In genomic region chr3:195548496-195548895, GRCh38 we compare ENCODE assay signal across 16 cellular contexts. TPM values are rescaled to one million over a fixed set of nuclear protein-coding genes. Genes with fewer than 3 reads are reported as not detected.
DNase-seq lines count a peak whose midpoint lies in the region; ATAC-seq and TF ChIP-seq lines count a peak whose summit lies in the region.
"Had no signal": no experiment of that assay in that cellular context is flagged by ENCODE, and none has a peak within 500 bp of the region (broad histone marks: within the 10 kb centered on the region; RNA-seq: fewer than 3 reads in every experiment).

No MANE protein-coding gene starts in this region.

- peaks cover 30 to 96% (median 68%) of the 10 kb centered on the region in 4 donors for H3K4me1 Mint-ChIP-seq in CD4-positive, CD25-positive, alpha-beta regulatory T cell
- peaks cover 86% of the 10 kb centered on the region for H3K4me1 Mint-ChIP-seq in activated T-helper 1 cell treated with anti-CD3 and anti-CD28 coated beads, Interleukin-12 subunit alpha, Interleukin-12 subunit beta, Interleukin-2, Interleukin-4 antibody, amounts not matched to agents 30 ng/mL and 10 ng/mL and 1 ng/mL, durations not matched to agents 14 hours and 24 hours and 36 hours (ENCODE audit: low read depth)

- H2AFZ ChIP-seq in smooth muscle cell (ENCODE audit: low read depth): no peak overlapping the region

- no peak overlapping the region for H3K4me2 ChIP-seq in smooth muscle cell

- DNase-seq in CD4-positive, CD25-positive, alpha-beta regulatory T cell: peak in 1 of 3 donors; percentile 56
- peak; percentile 67 for DNase-seq in ELF-1 (ENCODE audit: low read depth, low spot score)
- no peak for DNase-seq in activated T-helper 1 cell treated with anti-CD3 and anti-CD28 coated beads, Interleukin-12 subunit alpha, Interleukin-12 subunit beta, Interleukin-2, Interleukin-4 antibody, amounts not matched to agents 30 ng/mL and 10 ng/mL and 1 ng/mL, durations not matched to agents 14 hours and 24 hours and 36 hours (ENCODE audit: low spot score)
- no peak for DNase-seq in left colon
- no peak for DNase-seq in NCI-H69 (lab: John Stamatoyannopoulos, UW)
- no peak for DNase-seq in smooth muscle cell (lab: John Stamatoyannopoulos, UW; ENCODE audit: unreplicated experiment)
- DNase-seq: activated CD8-positive, alpha-beta memory T cell treated with anti-CD3 and anti-CD28 coated beads for 24 hours; AML-193; NCI-H1417 treated with DMSO at 0.1 percent for 48 hours; psoas muscle; stimulated activated CD4-positive, alpha-beta T cell treated with anti-CD3 and anti-CD28 coated beads, Interleukin-12 subunit alpha, Interleukin-12 subunit beta, amount 100 ng/mL, for 4 hours had no signal

- H3K9me3 ChIP-seq in CD4-positive, CD25-positive, alpha-beta regulatory T cell (ENCODE audit: control insufficient read depth in 2 of 2, low read length in 2 of 2): no peaks in the 10 kb centered on the region
- H3K9me3 ChIP-seq in smooth muscle cell (replicated peaks; ENCODE audit: low read depth): no peaks in the 10 kb centered on the region
- H3K9me3 ChIP-seq: psoas muscle, SJSA1 had no signal

- TF ChIP-seq CTCF in smooth muscle cell (IDR thresholded peaks at IDR 0.05; ENCODE audit: borderline replicate concordance, insufficient read depth, poor library complexity, severe bottlenecking): no peak

- H3K9me3 Mint-ChIP-seq in CD4-positive, CD25-positive, alpha-beta regulatory T cell: no peaks in the 10 kb centered on the region
- H3K9me3 Mint-ChIP-seq in activated T-helper 1 cell treated with anti-CD3 and anti-CD28 coated beads, Interleukin-12 subunit alpha, Interleukin-12 subunit beta, Interleukin-2, Interleukin-4 antibody, amounts not matched to agents 30 ng/mL and 10 ng/mL and 1 ng/mL, durations not matched to agents 14 hours and 24 hours and 36 hours: no peaks in the 10 kb centered on the region
- H3K9me3 Mint-ChIP-seq: activated naive CD4-positive, alpha-beta T cell treated with anti-CD3 and anti-CD28 coated beads, Interleukin-2, amount 50 U/mL, for 72 hours had no signal

- H3K27me3 ChIP-seq in CD4-positive, CD25-positive, alpha-beta regulatory T cell (ENCODE audit: control insufficient read depth, insufficient read depth, low read length): no peaks in the 10 kb centered on the region
- no peaks in the 10 kb centered on the region for H3K27me3 ChIP-seq in smooth muscle cell (ENCODE audit: low read depth)
- H3K27me3 ChIP-seq: SJSA1 had no signal

- intact Hi-C loops in activated T-helper 1 cell treated with anti-CD3 and anti-CD28 coated beads, Interleukin-12 subunit alpha, Interleukin-12 subunit beta, Interleukin-2, Interleukin-4 antibody, amounts not matched to agents 30 ng/mL and 10 ng/mL and 1 ng/mL, durations not matched to agents 14 hours and 24 hours and 36 hours (cut with micrococcal nuclease): loop anchor here (5.0 to 10.0 kb wide), 5 partner anchors 781 to 1414 kb away; partner anchors contain the start of genes ATP13A3, CEP19, HES1 and PIGX
- intact Hi-C loops in left colon (cut with DNase I, micrococcal nuclease): no loop called here

- H3K4me3 Mint-ChIP-seq in CD4-positive, CD25-positive, alpha-beta regulatory T cell: peak overlapping the region; percentile 68 to 78 (median 77)
- H3K4me3 Mint-ChIP-seq in activated T-helper 1 cell treated with anti-CD3 and anti-CD28 coated beads, Interleukin-12 subunit alpha, Interleukin-12 subunit beta, Interleukin-2, Interleukin-4 antibody, amounts not matched to agents 30 ng/mL and 10 ng/mL and 1 ng/mL, durations not matched to agents 14 hours and 24 hours and 36 hours: peak overlapping the region; percentile 43

- no peaks in the 10 kb centered on the region for H3K79me2 ChIP-seq in smooth muscle cell (ENCODE audit: low read depth)

- peak overlapping the region; percentile 91 for H3K27ac ChIP-seq in CD4-positive, CD25-positive, alpha-beta regulatory T cell (ENCODE audit: insufficient read depth, low read length, poor library complexity, severe bottlenecking)
- H3K27ac ChIP-seq in smooth muscle cell (ENCODE audit: low read depth): no peak overlapping the region
- H3K27ac ChIP-seq: psoas muscle, SJSA1 had no signal

- H4K20me1 ChIP-seq in smooth muscle cell (ENCODE audit: low read depth): no peaks in the 10 kb centered on the region

- no peaks in the 10 kb centered on the region for H3K27me3 Mint-ChIP-seq in CD4-positive, CD25-positive, alpha-beta regulatory T cell
- H3K27me3 Mint-ChIP-seq in activated T-helper 1 cell treated with anti-CD3 and anti-CD28 coated beads, Interleukin-12 subunit alpha, Interleukin-12 subunit beta, Interleukin-2, Interleukin-4 antibody, amounts not matched to agents 30 ng/mL and 10 ng/mL and 1 ng/mL, durations not matched to agents 14 hours and 24 hours and 36 hours (ENCODE audit: insufficient read depth): no peaks in the 10 kb centered on the region

- peak overlapping the region; percentile 93 to 99 (median 98) for H3K27ac Mint-ChIP-seq in CD4-positive, CD25-positive, alpha-beta regulatory T cell
- H3K27ac Mint-ChIP-seq in activated T-helper 1 cell treated with anti-CD3 and anti-CD28 coated beads, Interleukin-12 subunit alpha, Interleukin-12 subunit beta, Interleukin-2, Interleukin-4 antibody, amounts not matched to agents 30 ng/mL and 10 ng/mL and 1 ng/mL, durations not matched to agents 14 hours and 24 hours and 36 hours: peak overlapping the region; percentile 54

- ATAC-seq in CD4-positive, CD25-positive, alpha-beta regulatory T cell (ENCODE audit: low read depth in 2 of 2): no peak
- ATAC-seq in left colon: peak; percentile 42
- ATAC-seq in GM18502 (IDR thresholded peaks at IDR 0.05; ENCODE audit: poor library complexity, unreplicated experiment): no peak
- ATAC-seq in HG03565 (IDR thresholded peaks at IDR 0.05; ENCODE audit: unreplicated experiment): no peak
- ATAC-seq: left lobe of liver, psoas muscle had no signal

- H3F3A ChIP-seq in smooth muscle cell (ENCODE audit: low read depth): no peaks in the 10 kb centered on the region

- H3K4me3 ChIP-seq in CD4-positive, CD25-positive, alpha-beta regulatory T cell (ENCODE audit: low read depth, low read length): peak overlapping the region; percentile 73
- no peak overlapping the region for H3K4me3 ChIP-seq in smooth muscle cell
- H3K4me3 ChIP-seq: psoas muscle, SJSA1 had no signal

- peaks cover 2% of the 10 kb centered on the region for H3K36me3 Mint-ChIP-seq in CD4-positive, CD25-positive, alpha-beta regulatory T cell
- peaks cover 2% of the 10 kb centered on the region for H3K36me3 Mint-ChIP-seq in activated T-helper 1 cell treated with anti-CD3 and anti-CD28 coated beads, Interleukin-12 subunit alpha, Interleukin-12 subunit beta, Interleukin-2, Interleukin-4 antibody, amounts not matched to agents 30 ng/mL and 10 ng/mL and 1 ng/mL, durations not matched to agents 14 hours and 24 hours and 36 hours (ENCODE audit: low read depth)
- H3K36me3 Mint-ChIP-seq: activated naive CD4-positive, alpha-beta T cell treated with anti-CD3 and anti-CD28 coated beads, Interleukin-2, amount 50 U/mL, for 72 hours had no signal

- H3K9ac ChIP-seq in smooth muscle cell (ENCODE audit: low read depth): no peak overlapping the region

- H3K4me1 ChIP-seq in CD4-positive, CD25-positive, alpha-beta regulatory T cell (ENCODE audit: control insufficient read depth, insufficient read depth, low read length, poor library complexity, severe bottlenecking): peaks cover 84% of the 10 kb centered on the region
- no peaks in the 10 kb centered on the region for H3K4me1 ChIP-seq in smooth muscle cell (ENCODE audit: low read depth)

- H3K36me3 ChIP-seq in CD4-positive, CD25-positive, alpha-beta regulatory T cell (ENCODE audit: control insufficient read depth, insufficient read depth, low read length): no peaks in the 10 kb centered on the region
- H3K36me3 ChIP-seq in smooth muscle cell (ENCODE audit: low read depth): no peaks in the 10 kb centered on the region
- H3K36me3 ChIP-seq: SJSA1 had no signal

RNA-seq across cellular contexts. Expression of gene PPP1R2, which starts 5.4 kb away (rescaled TPM):
- 169 TPM for total RNA-seq in CD4-positive, CD25-positive, alpha-beta regulatory T cell
- polyA plus RNA-seq in CD4-positive, CD25-positive, alpha-beta regulatory T cell: 100 to 1,000 TPM; 253 to 337 (median 306) TPM
- total RNA-seq in activated T-helper 1 cell treated with anti-CD3 and anti-CD28 coated beads, Interleukin-12 subunit alpha, Interleukin-12 subunit beta, Interleukin-2, Interleukin-4 antibody, amounts not matched to agents 30 ng/mL and 10 ng/mL and 1 ng/mL, durations not matched to agents 14 hours and 24 hours and 36 hours: 98.8 and 106 TPM in 2 replicates
- total RNA-seq in left colon: 10 to 100 TPM; 41.1 to 50.5 TPM
- 47.5 and 58.2 TPM in 2 replicates for total RNA-seq in smooth muscle cell
- polyA plus RNA-seq in smooth muscle cell: 33.4 and 42.5 TPM in 2 replicates

RNA-seq across cellular contexts. Expression of gene APOD, which starts 35.2 kb away (rescaled TPM):
- total RNA-seq in CD4-positive, CD25-positive, alpha-beta regulatory T cell: not detected
- polyA plus RNA-seq in CD4-positive, CD25-positive, alpha-beta regulatory T cell: under 1 TPM in 1 of 4 donors, not detected in 3; 0.60 TPM
- total RNA-seq in activated T-helper 1 cell treated with anti-CD3 and anti-CD28 coated beads, Interleukin-12 subunit alpha, Interleukin-12 subunit beta, Interleukin-2, Interleukin-4 antibody, amounts not matched to agents 30 ng/mL and 10 ng/mL and 1 ng/mL, durations not matched to agents 14 hours and 24 hours and 36 hours: 3.4 and 4.0 TPM in 2 replicates
- total RNA-seq in left colon: 10 to 100 TPM; 20.5 to 27.4 TPM
- total RNA-seq in smooth muscle cell: 2.2 TPM in 1 of 2 replicates, not detected in the other
- polyA plus RNA-seq in smooth muscle cell: 0.39 TPM in 1 of 2 replicates, not detected in the other
- total RNA-seq: SJSA1 had no signal
